Comparison of ENCODE assay signal across 16 cellular contexts in the genomic region with DNA sequence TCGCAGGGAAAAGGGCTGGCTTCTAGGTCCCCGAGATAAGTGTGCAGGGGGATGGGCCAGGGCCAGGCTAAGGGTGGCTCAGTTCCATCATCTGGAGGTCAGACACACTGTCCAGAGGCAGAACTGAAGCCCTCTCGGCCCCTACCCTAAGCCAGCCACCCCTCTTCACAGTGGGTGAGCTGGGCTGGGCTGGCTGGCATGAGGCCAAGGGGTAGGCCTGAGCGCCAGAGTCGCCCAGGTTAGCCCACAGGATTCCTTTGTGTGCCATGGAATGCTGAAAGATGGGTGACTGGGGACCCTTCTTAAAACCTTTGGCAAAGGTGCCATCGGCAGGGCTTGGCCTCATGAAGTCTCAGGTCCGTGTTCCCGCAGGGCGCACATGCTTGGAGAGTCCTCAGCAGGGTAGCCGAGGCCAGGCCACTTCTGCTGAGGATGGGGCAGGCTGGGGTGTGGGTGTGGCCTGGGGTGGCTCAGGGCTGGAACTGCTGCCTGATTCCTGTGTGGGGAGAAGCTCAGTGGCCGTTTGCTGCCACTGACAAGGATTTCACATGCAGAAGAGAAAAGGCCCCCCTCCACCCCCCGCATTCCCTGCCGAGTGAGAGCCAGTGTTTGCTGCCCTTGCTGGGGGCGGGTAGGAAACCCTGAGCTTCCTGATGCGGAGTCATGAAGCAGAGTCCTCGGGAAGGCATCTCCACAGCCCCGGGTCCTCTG. TPM values are rescaled to one million over a fixed set of nuclear protein-coding genes. Genes with fewer than 3 reads are reported as not detected.
DNase-seq lines count a peak whose midpoint lies in the region; ATAC-seq and TF ChIP-seq lines count a peak whose summit lies in the region.
"Had no signal": no experiment of that assay in that cellular context is flagged by ENCODE, and none has a peak within 500 bp of the region (broad histone marks: within the 10 kb centered on the region; RNA-seq: fewer than 3 reads in every experiment).

No MANE protein-coding gene starts in this region.

- no peaks in the 10 kb centered on the region for H3K9me2 ChIP-seq in PC-3 (replicated peaks; ENCODE audit: low read length)

- 66 to 87% methylated on average over 3 to 17 of the region's 17 CpGs for WGBS in endodermal cell (ENCODE audit: insufficient coverage in 1 of 2, insufficient read length in 1 of 2), 2 experiments

- H3K4me3 Mint-ChIP-seq in endodermal cell (no peak overlapping the region), nephron (peak overlapping the region; percentile 17 to 72 (median 62)), progenitor cell of endocrine pancreas (ENCODE audit: low read depth) (no peak overlapping the region)

- ATAC-seq in PC-3 = no peak
- ATAC-seq: gastroesophageal sphincter had no signal

- no peaks in the 10 kb centered on the region for H3F3A ChIP-seq in PC-3 (ENCODE audit: low read length, unreplicated experiment)

- H4K20me1 ChIP-seq in PC-3 (ENCODE audit: low read length) = no peaks in the 10 kb centered on the region

- no peak for TF ChIP-seq RAD21 in Ishikawa (IDR thresholded peaks at IDR 0.05; ENCODE audit: low read depth)

- H3K4me1 ChIP-seq in endodermal cell (ENCODE audit: control insufficient read depth, insufficient read depth, low read length) (peaks cover 23% of the 10 kb centered on the region), PC-3 (ENCODE audit: insufficient read depth, low read length) (0 out of 2 replicates have a peak, but pooled peaks cover 5% of the 10 kb centered on the region)

- no peak for TF ChIP-seq EP300 in Ishikawa (IDR thresholded peaks at IDR 0.05; ENCODE audit: borderline replicate concordance)

- no TSS peak for BruUV-seq in PC-3 (replicated peaks; lab: Mats Ljungman, UMichigan)

- intact Hi-C loops in PC-3 (cut with micrococcal nuclease) = no loop called here

- H3K4me2 ChIP-seq in PC-3 (ENCODE audit: low read length) = no peak overlapping the region

- H3K9me3 ChIP-seq in AG04450 (ENCODE audit: control insufficient read depth, insufficient read depth, low read length) = no peaks in the 10 kb centered on the region; the same call in 1 of the 2 replicates
- no peaks in the 10 kb centered on the region for H3K9me3 ChIP-seq in endodermal cell (ENCODE audit: control insufficient read depth, low read length)
- no peaks in the 10 kb centered on the region for H3K9me3 ChIP-seq in PC-3 (ENCODE audit: low read length)
- H3K9me3 ChIP-seq: gastroesophageal sphincter, pancreas had no signal

- CTCF ChIA-PET in AG04450 (lab: Charles Lee) (interaction anchor here (1.6 to 2.5 kb wide), 2 partner anchors 44 to 281 kb away, joined by 10 to 12 read pairs; no protein-coding TSS in a partner anchor), PC-3 (lab: Charles Lee) (interaction anchor here (0.6 kb wide), 1 partner anchor 25 kb away, joined by 3 read pairs; no protein-coding TSS in a partner anchor)

- H3K27me3 Mint-ChIP-seq in endodermal cell (ENCODE audit: insufficient read depth) (peaks cover 1% of the 10 kb centered on the region), nephron (ENCODE audit: low read depth) (no peaks in the 10 kb centered on the region), progenitor cell of endocrine pancreas (no peaks in the 10 kb centered on the region)

- H3K79me2 ChIP-seq in PC-3 (ENCODE audit: low read length) = no peaks in the 10 kb centered on the region

- H3K36me3 Mint-ChIP-seq in endodermal cell (ENCODE audit: low read depth) = peaks cover 9% of the 10 kb centered on the region
- H3K36me3 Mint-ChIP-seq in nephron (ENCODE audit: low read depth) = peaks cover 8% of the 10 kb centered on the region
- H3K36me3 Mint-ChIP-seq in progenitor cell of endocrine pancreas (ENCODE audit: insufficient read depth) = peaks cover 1% of the 10 kb centered on the region

- H3K4me1 Mint-ChIP-seq in endodermal cell = peaks cover 32% of the 10 kb centered on the region
- H3K4me1 Mint-ChIP-seq in nephron = peaks cover 70% of the 10 kb centered on the region
- peaks cover 24% of the 10 kb centered on the region for H3K4me1 Mint-ChIP-seq in progenitor cell of endocrine pancreas (ENCODE audit: low read depth)

- H3K27ac Mint-ChIP-seq in endodermal cell = no peak overlapping the region
- H3K27ac Mint-ChIP-seq in nephron = peak overlapping the region; percentile 93 to 95 (median 94)
- H3K27ac Mint-ChIP-seq in progenitor cell of endocrine pancreas = no peak overlapping the region

- H3K27me3 ChIP-seq in AG04450 (ENCODE audit: control insufficient read depth, insufficient read depth, low read length) (no peaks in the 10 kb centered on the region), endodermal cell (ENCODE audit: control insufficient read depth, insufficient read depth, low read length, poor library complexity, severe bottlenecking) (no peaks in the 10 kb centered on the region), PC-3 (ENCODE audit: low read length) (no peaks in the 10 kb centered on the region)
- H3K27me3 ChIP-seq: gastroesophageal sphincter, pancreas had no signal

- DNase-seq in AG04450 (ENCODE audit: low read depth, low spot score) (no peak), endodermal cell (peak; percentile 83), middle frontal gyrus (ENCODE audit: extremely low spot score, low spot score) (no peak), progenitor cell of endocrine pancreas (ENCODE audit: low spot score, unreplicated experiment) (no peak), PC-3 (no peak), NCI-H774 (lab: John Stamatoyannopoulos, UW) (no peak)
- DNase-seq: effector CD4-positive, alpha-beta T cell; HCEC 1CT; kidney glomerular epithelial cell; NCI-H1092 treated with DMSO at 0.1 percent for 48 hours; NCI-H524; SHP77 treated with DMSO at 0.1 percent for 48 hours had no signal

- H3K36me3 ChIP-seq in endodermal cell (ENCODE audit: control insufficient read depth, insufficient read depth, low read length) (peaks cover 3% of the 10 kb centered on the region), PC-3 (ENCODE audit: low read depth, low read length) (no peaks in the 10 kb centered on the region)
- H3K36me3 ChIP-seq: pancreas had no signal

- H3K27ac ChIP-seq in AG04450 (ENCODE audit: low read depth, low read length) (peak overlapping the region; percentile 21), endodermal cell (ENCODE audit: low read depth, low read length) (peak overlapping the region; percentile 86), PC-3 (ENCODE audit: low read length) (no peak overlapping the region)

- H3K9ac ChIP-seq in endodermal cell (ENCODE audit: extremely low read depth, low read length, poor library complexity, severe bottlenecking) (no peak overlapping the region), PC-3 (ENCODE audit: low read length) (no peak overlapping the region)

- no peak overlapping the region for H2AFZ ChIP-seq in PC-3 (ENCODE audit: low read length)

- POLR2A ChIA-PET in AG04450 (lab: Yijun Ruan, JAX) (no interaction called here), PC-3 (lab: Charles Lee; ENCODE audit: unreplicated experiment) (no interaction called here)

- TF ChIP-seq CTCF in AG04450 (IDR thresholded peaks at IDR 0.05; ENCODE audit: low read depth, low read length) (no peak), endodermal cell (conservative IDR thresholded peaks at IDR 0.05) (no peak), nephron (IDR thresholded peaks at IDR 0.05; ENCODE audit: unreplicated experiment in 3 of 3) (no peak), progenitor cell of endocrine pancreas (IDR thresholded peaks at IDR 0.05; ENCODE audit: unreplicated experiment) (no peak), PC-3 (conservative IDR thresholded peaks at IDR 0.05; ENCODE audit: low read depth, low read length) (no peak)

- H3K4me3 ChIP-seq in AG04450 (ENCODE audit: low read depth, low read length) (no peak overlapping the region), endodermal cell (ENCODE audit: low read length) (no peak overlapping the region), PC-3 (ENCODE audit: low read length) (no peak overlapping the region)
- H3K4me3 ChIP-seq: gastroesophageal sphincter, pancreas had no signal

- H3K9me3 Mint-ChIP-seq in endodermal cell = no peaks in the 10 kb centered on the region
- H3K9me3 Mint-ChIP-seq in nephron = no peaks in the 10 kb centered on the region
- H3K9me3 Mint-ChIP-seq in progenitor cell of endocrine pancreas (ENCODE audit: low read depth) = no peaks in the 10 kb centered on the region

TF ChIP-seq in Ishikawa, 13 proteins besides CTCF, POLR2A, EP300 and RAD21:
- peak; percentile 45; the same call in 1 of the 2 replicates for TF ChIP-seq NFIC (IDR thresholded peaks at IDR 0.05)
- no peak for TF ChIP-seq EGR1 (IDR thresholded peaks at IDR 0.05)

RNA-seq across cellular contexts. Expression of a gene that starts 24.5 kb away (rescaled TPM):
- 4.3 and 4.7 TPM in 2 replicates for polyA plus RNA-seq in AG04450 (2011; rRNA removed)
- 4.5 and 5.2 TPM in 2 replicates for polyA minus RNA-seq in AG04450 (2011; rRNA and poly(A)+ RNA removed)
- total RNA-seq in endodermal cell = 10 to 100 TPM in 1 of 2 donors, 1 to 10 TPM in 1; 8.6 to 10.4 TPM
- 10.2 TPM for polyA plus RNA-seq in endodermal cell (2013, experiment 1 of 2)
- 8.3 TPM for polyA plus RNA-seq in endodermal cell (2013, experiment 2 of 2)
- total RNA-seq in progenitor cell of endocrine pancreas = 9.5 and 10.2 TPM in 2 replicates
- total RNA-seq in PC-3 (2014; rRNA removed) = 7.4 and 8.1 TPM in 2 replicates

RNA-seq across cellular contexts. Expression of a gene that starts 45.4 kb away (rescaled TPM):
- polyA plus RNA-seq in AG04450 (2011; rRNA removed) = 69.6 and 87.4 TPM in 2 replicates
- polyA minus RNA-seq in AG04450 (2011; rRNA and poly(A)+ RNA removed) = 61.3 and 72.9 TPM in 2 replicates
- 10 to 100 TPM; 48.8 to 52.5 TPM for total RNA-seq in endodermal cell
- 91.4 TPM for polyA plus RNA-seq in endodermal cell (2013, experiment 1 of 2)
- polyA plus RNA-seq in endodermal cell (2013, experiment 2 of 2) = 92.1 TPM
- 56.6 and 62.3 TPM in 2 replicates for total RNA-seq in progenitor cell of endocrine pancreas
- total RNA-seq in PC-3 (2014; rRNA removed) = 106 and 133 TPM in 2 replicates

Comparison
In these comparisons a context has a peak if more than half of its experiments do, and no peak if none do; other contexts are left out.
1. H3K27ac Mint-ChIP-seq: peak in nephron (3 of 3); none in endodermal cell (single experiment) and progenitor cell of endocrine pancreas (single experiment).
2. H3K4me3 Mint-ChIP-seq: peak in nephron (3 of 3); none in endodermal cell (single experiment) and progenitor cell of endocrine pancreas (single experiment).